8 cellular contexts compared by ENCODE assay signal in the genomic region with DNA sequence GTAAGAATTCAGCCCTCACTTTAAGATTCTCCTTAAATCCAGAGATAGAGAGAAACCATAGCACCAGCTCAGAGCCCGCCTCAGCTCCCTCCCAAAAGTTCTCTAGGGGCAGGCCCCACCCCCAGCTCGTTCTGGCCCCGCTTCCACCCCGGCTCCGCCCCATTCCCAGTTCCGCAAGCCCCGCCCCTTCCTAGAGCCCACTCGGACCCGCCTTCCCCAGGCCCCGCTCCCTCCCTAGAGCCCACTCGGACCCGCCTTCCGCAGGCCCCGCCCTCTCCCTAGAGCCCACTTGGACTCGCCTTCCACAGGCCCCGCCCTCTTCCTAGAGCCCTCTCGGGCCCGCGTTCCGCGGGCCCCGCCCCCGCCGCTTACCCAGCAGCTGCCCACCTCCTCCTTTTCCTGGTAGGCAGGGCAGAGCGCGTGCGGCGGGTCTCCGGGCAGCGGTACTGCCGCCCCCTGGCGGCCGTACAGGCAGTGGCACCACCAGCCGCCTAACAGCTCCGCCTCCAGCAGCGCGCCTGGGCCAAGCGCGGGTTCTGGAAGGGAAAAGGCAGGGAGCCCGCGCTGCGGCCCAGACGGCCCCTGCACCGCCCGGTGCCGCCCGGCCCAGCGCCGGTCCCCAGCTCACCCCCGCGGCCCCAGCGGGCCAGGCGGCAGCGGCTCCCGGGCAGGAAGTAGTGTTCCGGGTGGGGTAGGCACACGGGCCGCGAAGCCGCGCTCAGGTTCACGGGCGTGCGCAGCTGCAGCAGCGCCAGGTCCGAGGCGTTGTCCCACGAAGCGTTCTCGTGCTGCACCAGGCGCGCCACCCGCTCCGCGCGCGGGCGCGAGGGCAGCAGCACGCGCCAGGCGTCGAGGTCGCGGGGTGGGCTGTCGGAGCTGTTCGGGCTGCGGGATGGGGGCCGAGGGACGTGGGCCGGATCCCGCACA. TPM values are rescaled to one million over a fixed set of nuclear protein-coding genes. Genes with fewer than 3 reads are reported as not detected.
DNase-seq lines count a peak whose midpoint lies in the region; ATAC-seq, FAIRE-seq and TF ChIP-seq lines count a peak whose summit lies in the region.

No MANE protein-coding gene starts in this region.

- no peaks in the 10 kb centered on the region for H3K36me3 ChIP-seq in adrenal gland (replicated peaks in 1 of 2)
- no peaks in the 10 kb centered on the region for H3K36me3 ChIP-seq in heart right ventricle
- H3K36me3 ChIP-seq in upper lobe of right lung: no peaks in the 10 kb centered on the region

- H3K27me3 ChIP-seq in adrenal gland: no peaks in the 10 kb centered on the region
- H3K27me3 ChIP-seq in heart right ventricle: peaks cover 0 to 8% (median 0%) of the 10 kb centered on the region in 7 donors
- H3K27me3 ChIP-seq in upper lobe of right lung: no peaks in the 10 kb centered on the region

- WGBS in adrenal gland, 4 donors: 0 to 3% (median 3%) methylated on average over 42 to 92 of the region's 92 CpGs; no CpG with 5 or more reads in 1 of the 4 donors
- 2 to 4% methylated on average over 86 to 92 of the region's 92 CpGs for WGBS in heart right ventricle, 2 donors

- peak; percentile 83 to 100 (median 96) for TF ChIP-seq CTCF in adrenal gland (IDR thresholded peaks at IDR 0.05)
- TF ChIP-seq CTCF in heart right ventricle (IDR thresholded peaks at IDR 0.05): peak; percentile 88 to 99 (median 96)
- TF ChIP-seq CTCF in upper lobe of right lung (IDR thresholded peaks at IDR 0.05): peak; percentile 90

- ATAC-seq in HG02852 (IDR thresholded peaks at IDR 0.05; ENCODE audit: unreplicated experiment) (peak; percentile 85), heart right ventricle (peak; percentile 96 to 99 (median 98)), upper lobe of right lung (peak; percentile 94)

- no peak for TF ChIP-seq POLR2A in GM12891 (IDR thresholded peaks at IDR 0.05; ENCODE audit: low read depth, low read length)
- TF ChIP-seq POLR2A in adrenal gland (IDR thresholded peaks at IDR 0.05): peak in 1 of 2 donors; percentile 81

- H3K4me1 ChIP-seq in adrenal gland (replicated peaks in 1 of 2) (peaks cover 23 to 26% of the 10 kb centered on the region in 2 donors), heart right ventricle (peaks cover 8 to 35% (median 26%) of the 10 kb centered on the region in 9 donors), upper lobe of right lung (peaks cover 18% of the 10 kb centered on the region)

- DNase-seq in GM12891 (ENCODE audit: insufficient read length, low spot score) (peak; percentile 99), NCI-H1436 (lab: John Stamatoyannopoulos, UW) (peak; percentile 98), SW480 (ENCODE audit: low spot score) (peak; percentile 96), adrenal gland (peak; percentile 99), heart right ventricle (peak; percentile 99), posterior vena cava (ENCODE audit: low spot score) (peak; percentile 100), upper lobe of right lung (peak; percentile 100)

- H3K9me3 ChIP-seq in adrenal gland (replicated peaks in 1 of 3): no peaks in the 10 kb centered on the region
- no peaks in the 10 kb centered on the region for H3K9me3 ChIP-seq in heart right ventricle
- no peaks in the 10 kb centered on the region for H3K9me3 ChIP-seq in upper lobe of right lung

- intact Hi-C loops in adrenal gland (cut with DNase I) (loop anchor here (10.0 kb wide), 2 partner anchors 58 to 158 kb away; a partner anchor contains a TSS), heart right ventricle (cut with DNase I) (loop anchor here in 8 of 10 donors (1.0 to 10.0 kb wide), 16 partner anchors 24 to 158 kb away; a partner anchor contains a TSS), posterior vena cava (cut with DNase I) (no loop called here), upper lobe of right lung (cut with DNase I) (no loop called here)

- FAIRE-seq in GM12891 (lab: Jason Lieb, UNC): peak; percentile 90

- H3K4me3 ChIP-seq in adrenal gland: peak overlapping the region in 2 of 4 donors; percentile 18 to 53
- H3K4me3 ChIP-seq in heart right ventricle: peak overlapping the region in 9 of 10 donors; percentile 33 to 62 (median 51)
- H3K4me3 ChIP-seq in upper lobe of right lung: peak overlapping the region; percentile 56

- H3K27ac ChIP-seq in adrenal gland (peak overlapping the region; percentile 70 to 94 (median 91)), heart right ventricle (peak overlapping the region in 9 of 10 donors; percentile 69 to 91 (median 82)), upper lobe of right lung (peak overlapping the region; percentile 82)

TF ChIP-seq in GM12891, 5 proteins besides CTCF, POLR2A, EP300 and RAD21:
- TF ChIP-seq SPI1 (IDR thresholded peaks at IDR 0.05; ENCODE audit: low read depth, low read length) (peak; percentile 49), POU2F2 (IDR thresholded peaks at IDR 0.05; ENCODE audit: low read depth, low read length) (no peak)

RNA-seq across cellular contexts. Expression of a gene that starts 6.8 kb away (rescaled TPM):
- polyA plus RNA-seq in GM12891 (2012; ENCODE audit: low read depth, missing spikeins): not detected
- under 1 TPM in 4 of 8 donors, not detected in 4; 0.41 to 0.69 (median 0.53) TPM for total RNA-seq in adrenal gland
- under 1 TPM in 2 of 3 donors, not detected in 1; 0.16 to 0.20 TPM for polyA plus RNA-seq in adrenal gland
- under 1 TPM in 4 of 10 donors, not detected in 6; 0.15 to 0.57 (median 0.25) TPM for total RNA-seq in heart right ventricle
- under 1 TPM in 1 of 2 donors, not detected in 1; 0.09 TPM for polyA plus RNA-seq in heart right ventricle
- under 1 TPM in 1 of 2 donors, not detected in 1; 0.23 TPM for total RNA-seq in posterior vena cava
- 103 TPM for total RNA-seq in upper lobe of right lung

RNA-seq across cellular contexts. Expression of a gene that starts 7.5 kb away (rescaled TPM):
- polyA plus RNA-seq in GM12891 (2012; ENCODE audit: low read depth, missing spikeins): 0.35 TPM
- 10 to 100 TPM in 1 of 8 donors, 1 to 10 TPM in 7; 3.0 to 18.3 (median 7.4) TPM for total RNA-seq in adrenal gland
- 10 to 100 TPM in 1 of 3 donors, 1 to 10 TPM in 2; 1.0 to 17.7 (median 8.2) TPM for polyA plus RNA-seq in adrenal gland
- 1 to 10 TPM in 6 of 10 donors, under 1 TPM in 4; 0.30 to 3.1 (median 1.3) TPM for total RNA-seq in heart right ventricle
- polyA plus RNA-seq in heart right ventricle: 1 to 10 TPM; 1.2 to 3.4 TPM
- total RNA-seq in posterior vena cava: 1 to 10 TPM; 2.9 to 5.2 TPM
- 3.5 TPM for total RNA-seq in upper lobe of right lung

RNA-seq across cellular contexts. Expression of a gene that starts 24.9 kb away (rescaled TPM):
- polyA plus RNA-seq in GM12891 (2012; ENCODE audit: low read depth, missing spikeins): 23.9 TPM
- total RNA-seq in adrenal gland (10 to 100 TPM; 61.1 to 94.0 (median 86.9) TPM), heart right ventricle (10 to 100 TPM; 51.9 to 79.9 (median 66.0) TPM), posterior vena cava (10 to 100 TPM; 49.9 to 51.3 TPM), upper lobe of right lung (80.4 TPM)
- polyA plus RNA-seq in adrenal gland (100 to 1,000 TPM in 1 of 3 donors, 10 to 100 TPM in 2; 45.0 to 148 (median 97.4) TPM), heart right ventricle (100 to 1,000 TPM in 1 of 2 donors, 10 to 100 TPM in 1; 56.3 to 107 TPM)

RNA-seq across cellular contexts. Expression of a gene that starts 34.2 kb away (rescaled TPM):
- 33.7 TPM for polyA plus RNA-seq in GM12891 (2012; ENCODE audit: low read depth, missing spikeins)
- 100 to 1,000 TPM in 5 of 8 donors, 10 to 100 TPM in 3; 61.3 to 181 (median 105) TPM for total RNA-seq in adrenal gland
- polyA plus RNA-seq in adrenal gland: 10 to 100 TPM; 30.6 to 32.1 (median 30.6) TPM
- 10 to 100 TPM; 62.8 to 90.9 (median 74.7) TPM for total RNA-seq in heart right ventricle
- polyA plus RNA-seq in heart right ventricle: 10 to 100 TPM; 26.1 to 57.2 TPM
- total RNA-seq in posterior vena cava: 10 to 100 TPM; 29.8 to 30.6 TPM
- 33.3 TPM for total RNA-seq in upper lobe of right lung

RNA-seq across cellular contexts. Expression of a gene that starts 37.6 kb away (rescaled TPM):
- 528 TPM for polyA plus RNA-seq in GM12891 (2012; ENCODE audit: low read depth, missing spikeins)
- total RNA-seq in adrenal gland (100 to 1,000 TPM in 4 of 8 donors, 10 to 100 TPM in 4; 12.7 to 285 (median 87.1) TPM), heart right ventricle (100 to 1,000 TPM; 127 to 174 (median 140) TPM), posterior vena cava (100 to 1,000 TPM; 168 to 208 TPM), upper lobe of right lung (175 TPM)
- polyA plus RNA-seq in adrenal gland (100 to 1,000 TPM; 288 to 536 (median 474) TPM), heart right ventricle (100 to 1,000 TPM; 116 to 240 TPM)

Comparison
In these comparisons a context has a peak if more than half of its experiments do, and no peak if none do; other contexts are left out.
1. RNA of a gene that starts 6.8 kb away (total RNA-seq): 103 TPM in upper lobe of right lung (single experiment); 0.41 to 0.69 TPM in adrenal gland, 0.23 TPM in posterior vena cava and 0.15 to 0.57 TPM in heart right ventricle; every median in the first group is over 10 times any median in the second.
2. intact Hi-C loops: an anchor here in adrenal gland (10.0 kb wide) and heart right ventricle (1.0 to 10.0 kb wide); none called in posterior vena cava and upper lobe of right lung.
3. Peak in every context shown above with its lines, with median percentiles within 50 percentile points of each other: DNase-seq, ATAC-seq, H3K27ac ChIP-seq and CTCF ChIP-seq.